22 cellular contexts compared by ENCODE assay signal in genomic region chr5:37769108-37769507, GRCh38.
"Had no signal": no experiment of that assay in that cellular context is flagged by ENCODE, and none has a peak within 500 bp of the region (broad histone marks: within the 10 kb centered on the region; RNA-seq: fewer than 3 reads in every experiment).

No MANE protein-coding gene starts in this region.

- H3K27me3 ChIP-seq: brain microvascular endothelial cell, cardiac muscle cell, MG63 had no signal

- H3K4me3 ChIP-seq: cardiac muscle cell, MG63 had no signal

- H3K27ac ChIP-seq: brain microvascular endothelial cell, cardiac muscle cell had no signal

- ATAC-seq: activated naive CD4-positive, alpha-beta T cell treated with anti-CD3 and anti-CD28 coated beads, Interleukin-2, amount 50 U/mL, for 72 hours; activated naive CD8-positive, alpha-beta T cell treated with anti-CD3 and anti-CD28 coated beads, Interleukin-2, amount 50 U/mL, for 24 hours; activated T-cell treated with anti-CD3 and anti-CD28 coated beads, Interleukin-2, amount 50 U/mL, for 4 hours; PC-3; WTC11 had no signal

- DNase-seq: activated CD4-positive, alpha-beta T cell treated with anti-CD3 and anti-CD28 coated beads for 48 hours; activated CD4-positive, alpha-beta T cell treated with anti-CD3 and anti-CD28 coated beads, Interleukin-2, amount 50 U/mL, for 4 hours; activated CD4-positive, CD25-positive, alpha-beta regulatory T cell treated with anti-CD3 and anti-CD28 coated beads, Interleukin-2, amount 50 U/mL, for 72 hours; activated effector memory CD4-positive, alpha-beta T cell treated with anti-CD3 and anti-CD28 coated beads, Interleukin-2, amount 50 U/mL, for 16 hours; activated naive CD4-positive, alpha-beta T cell treated with Interleukin-2 at 50 U/mL for 16 hours; activated naive CD8-positive, alpha-beta T cell treated with anti-CD3 and anti-CD28 coated beads, Interleukin-2, amount 50 U/mL, for 24 hours; activated T-cell treated with anti-CD3 and anti-CD28 coated beads, Interleukin-2, amount 50 U/mL, for 4 hours; amniotic stem cell; brain microvascular endothelial cell; MG63; NCI-H1105; NCI-H1436; NCI-H1694 treated with DMSO at 0.1 percent for 48 hours; NCI-H2029 treated with DMSO at 0.1 percent for 48 hours; NCI-H345; NCI-H510A; NCI-H526 treated with DMSO at 0.1 percent for 48 hours; PC-3; SHP77 treated with DMSO at 0.1 percent for 48 hours had no signal

- H3K36me3 ChIP-seq: brain microvascular endothelial cell, cardiac muscle cell, MG63 had no signal
